1 cellular context compared by ENCODE assay signal in genomic region chr2:217398101-217398500, GRCh38.
TF ChIP-seq lines count a peak whose summit lies in the region.

No MANE protein-coding gene starts in this region.

TF ChIP-seq in HepG2, 621 proteins besides CTCF, POLR2A, EP300 and RAD21 (continued from another document):
- TF ChIP-seq UBTF (CRISPR knock-in tag; IDR thresholded peaks at IDR 0.05) (no peak), ZNF160 (CRISPR knock-in tag; IDR thresholded peaks at IDR 0.05) (no peak), SP2 (CRISPR knock-in tag; IDR thresholded peaks at IDR 0.05) (no peak), ZBTB37 (CRISPR knock-in tag; IDR thresholded peaks at IDR 0.05) (no peak), ZNF121 (CRISPR knock-in tag; IDR thresholded peaks at IDR 0.05) (no peak), BRD4 (CRISPR knock-in tag; IDR thresholded peaks at IDR 0.05) (no peak), CEBPG (CRISPR knock-in tag; IDR thresholded peaks at IDR 0.05) (no peak), ZNF207 (IDR thresholded peaks at IDR 0.05; ENCODE audit: borderline replicate concordance) (no peak)
